In the genomic region with DNA sequence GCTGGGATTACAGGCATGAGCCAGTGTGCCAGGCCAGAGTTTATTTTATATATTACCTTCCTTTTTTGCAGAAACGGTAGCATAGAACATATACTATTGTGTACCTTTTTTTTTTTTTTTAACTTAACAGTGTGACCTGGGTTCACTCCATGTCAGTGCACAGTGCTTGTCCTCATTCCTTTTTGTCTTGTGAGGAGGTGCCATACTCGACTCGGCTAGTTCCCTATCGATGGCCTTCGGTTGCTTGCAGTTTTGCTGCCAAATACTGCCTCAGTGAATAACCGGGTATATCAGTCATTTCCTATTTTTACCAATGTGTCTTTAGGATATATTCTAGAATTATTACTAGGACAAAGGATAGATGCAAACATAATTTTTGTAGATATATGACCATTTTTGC, we compare ENCODE assay signal across 6 cellular contexts.
"Had no signal": no experiment of that assay in that cellular context is flagged by ENCODE, and none has a peak within 500 bp of the region (broad histone marks: within the 10 kb centered on the region; RNA-seq: fewer than 3 reads in every experiment).

No MANE protein-coding gene starts in this region.

- DNase-seq: IMR-90, KBM-7 had no signal

- H3K27me3 Mint-ChIP-seq: IgD-negative memory B cell had no signal

- H3K4me3 ChIP-seq: K562 had no signal

- H3K9me3 Mint-ChIP-seq: IgD-negative memory B cell had no signal

- H3K4me3 Mint-ChIP-seq: IgD-negative memory B cell had no signal

- ATAC-seq: HepG2, K562 had no signal

- H3K27ac Mint-ChIP-seq: IgD-negative memory B cell had no signal

- H3K27ac ChIP-seq: HL-60 had no signal
